25 cellular contexts compared by ENCODE assay signal in genomic region chr1:45926302-45926701, GRCh38.
A peak's percentile ranks its signal among the peaks of the same experiment; 100 is the strongest.
DNase-seq lines count a peak whose midpoint lies in the region; TF ChIP-seq lines count a peak whose summit lies in the region.
"Had no signal": no experiment of that assay in that cellular context is flagged by ENCODE, and none has a peak within 500 bp of the region (broad histone marks: within the 10 kb centered on the region; RNA-seq: fewer than 3 reads in every experiment).

No MANE protein-coding gene starts in this region.

- no peaks in the 10 kb centered on the region for H4K20me1 ChIP-seq in OCI-LY3 (ENCODE audit: insufficient read depth, low read length)

- H3K27me3 ChIP-seq in HUES6 (ENCODE audit: control insufficient read depth, insufficient read depth, low read length) (no peaks in the 10 kb centered on the region), OCI-LY3 (ENCODE audit: low read depth, low read length) (no peaks in the 10 kb centered on the region), iPS-20b (ENCODE audit: insufficient read depth, low read length) (no peaks in the 10 kb centered on the region)
- H3K27me3 ChIP-seq: thyroid gland had no signal

- H3K4me1 ChIP-seq in HUES6 (ENCODE audit: control insufficient read depth, insufficient read depth, low read length) (peaks cover 78% of the 10 kb centered on the region), OCI-LY3 (ENCODE audit: low read length) (peaks cover 50% of the 10 kb centered on the region), iPS-20b (ENCODE audit: insufficient read depth, low read length) (peaks cover 59% of the 10 kb centered on the region)

- H3K27ac ChIP-seq in HUES6 (ENCODE audit: low read depth, low read length): peak overlapping the region; percentile 68
- peak overlapping the region; percentile 75 for H3K27ac ChIP-seq in OCI-LY3 (ENCODE audit: low read length)
- H3K27ac ChIP-seq in iPS-20b (ENCODE audit: low read length): peak overlapping the region; percentile 9
- H3K27ac ChIP-seq: C4-2B, SK-N-MC, thyroid gland had no signal

- H2AFZ ChIP-seq in OCI-LY3 (ENCODE audit: low read depth, low read length): no peak overlapping the region

- no peak for TF ChIP-seq CTCF in OCI-LY3 (IDR thresholded peaks at IDR 0.05; ENCODE audit: low read depth, low read length)

- peak overlapping the region; percentile 42 for H3K4me2 ChIP-seq in OCI-LY3 (ENCODE audit: low read length)

- H3K9me3 ChIP-seq in HUES6 (ENCODE audit: control insufficient read depth, insufficient read depth, low read depth, low read length) (no peaks in the 10 kb centered on the region), OCI-LY3 (ENCODE audit: insufficient read depth, low read length) (no peaks in the 10 kb centered on the region), iPS-20b (ENCODE audit: insufficient read depth, low read depth, low read length) (no peaks in the 10 kb centered on the region)
- H3K9me3 ChIP-seq: thyroid gland had no signal

- DNase-seq in DMS 273 (lab: John Stamatoyannopoulos, UW; ENCODE audit: unreplicated experiment): peak; percentile 37
- DNase-seq in NCI-H226: no peak
- no peak for DNase-seq in HEK293T (ENCODE audit: extremely low spot score)
- DNase-seq in activated naive CD4-positive, alpha-beta T cell (lab: John Stamatoyannopoulos, UW): no peak
- DNase-seq in CD1c-positive myeloid dendritic cell (ENCODE audit: extremely low spot score): no peak
- DNase-seq: activated CD4-positive, alpha-beta T cell treated with anti-CD3 and anti-CD28 coated beads for 1 hour; activated CD8-positive, alpha-beta memory T cell treated with anti-CD3 and anti-CD28 coated beads for 24 hours; activated naive CD4-positive, alpha-beta T cell treated with anti-CD3 and anti-CD28 coated beads, Interleukin-2, amount 10 ng/mL, durations not matched to agents 7 days and 5 days; activated T-cell treated with anti-CD3 and anti-CD28 coated beads, Interleukin-2, amount 50 U/mL, for 48 hours; anterior cingulate cortex; central memory CD4-positive, alpha-beta T cell; foreskin melanocyte; left cardiac atrium; mesenchymal stem cell; naive thymus-derived CD4-positive, alpha-beta T cell; NCI-H1694; NCI-H345; posterior cingulate gyrus; stimulated activated naive CD4-positive, alpha-beta T cell; thyroid gland had no signal

- H3K9ac ChIP-seq in HUES6 (ENCODE audit: low read length) (peak overlapping the region; percentile 38), OCI-LY3 (ENCODE audit: low read length) (no peak overlapping the region), iPS-20b (ENCODE audit: low read depth, low read length) (peak overlapping the region; percentile 54; the same call in 1 of the 2 replicates)

- 0 out of 2 replicates have a peak, but pooled peaks cover 5% of the 10 kb centered on the region for H3K79me2 ChIP-seq in OCI-LY3 (ENCODE audit: low read length)

- H3K4me3 ChIP-seq in HUES6 (ENCODE audit: low read depth, low read length) (peak overlapping the region; percentile 42), OCI-LY3 (ENCODE audit: low read length) (no peak overlapping the region), iPS-20b (ENCODE audit: low read length) (peak overlapping the region; percentile 56)
- H3K4me3 ChIP-seq: SK-N-MC, thyroid gland had no signal

- CTCF ChIA-PET in HEK293T (lab: Yijun Ruan, JAX): no interaction called here

- H3K36me3 ChIP-seq in HUES6 (ENCODE audit: control insufficient read depth, insufficient read depth, low read length) (no peaks in the 10 kb centered on the region), OCI-LY3 (replicated peaks; ENCODE audit: low read depth, low read length) (no peaks in the 10 kb centered on the region), iPS-20b (ENCODE audit: insufficient read depth, low read depth, low read length) (no peaks in the 10 kb centered on the region)
- H3K36me3 ChIP-seq: thyroid gland had no signal

- POLR2A ChIA-PET in HEK293T (lab: Yijun Ruan, JAX): no interaction called here

TF ChIP-seq in HEK293T, 16 proteins besides CTCF, POLR2A, EP300 and RAD21:
- no peak for TF ChIP-seq SP1 (IDR thresholded peaks at IDR 0.05)
- no peak for TF ChIP-seq FOXK2 (IDR thresholded peaks at IDR 0.05)
- TF ChIP-seq TARDBP (IDR thresholded peaks at IDR 0.05): no peak
- no peak for TF ChIP-seq LEF1 (IDR thresholded peaks at IDR 0.05; ENCODE audit: borderline replicate concordance)
- no peak for TF ChIP-seq FOXM1 (IDR thresholded peaks at IDR 0.05; ENCODE audit: borderline replicate concordance)
- no peak for TF ChIP-seq BHLHE40 (IDR thresholded peaks at IDR 0.05; ENCODE audit: borderline replicate concordance)
- no peak for TF ChIP-seq PKNOX1 (IDR thresholded peaks at IDR 0.05)
- TF ChIP-seq CTBP1 (IDR thresholded peaks at IDR 0.05; ENCODE audit: borderline replicate concordance): no peak
- TF ChIP-seq ZNF384 (IDR thresholded peaks at IDR 0.05): no peak
- TF ChIP-seq ARNT (IDR thresholded peaks at IDR 0.05): no peak
- TF ChIP-seq NFRKB (IDR thresholded peaks at IDR 0.05): no peak
- TF ChIP-seq FOXA1 (IDR thresholded peaks at IDR 0.05): no peak
- no peak for TF ChIP-seq L3MBTL2 (conservative IDR thresholded peaks at IDR 0.05)
- TF ChIP-seq HDGF (IDR thresholded peaks at IDR 0.05; ENCODE audit: borderline replicate concordance): no peak
- TF ChIP-seq SUZ12 (IDR thresholded peaks at IDR 0.05): no peak
- TF ChIP-seq ELF4 (IDR thresholded peaks at IDR 0.05): no peak

Comparison
In these comparisons a context has a peak if more than half of its experiments do, and no peak if none do; other contexts are left out.
1. H3K27ac ChIP-seq: peak in every context shown above with its lines; median percentile 75 in OCI-LY3; 68 in HUES6; 9 in iPS-20b.